ENCODE assay signal across 13 cellular contexts in the genomic region with DNA sequence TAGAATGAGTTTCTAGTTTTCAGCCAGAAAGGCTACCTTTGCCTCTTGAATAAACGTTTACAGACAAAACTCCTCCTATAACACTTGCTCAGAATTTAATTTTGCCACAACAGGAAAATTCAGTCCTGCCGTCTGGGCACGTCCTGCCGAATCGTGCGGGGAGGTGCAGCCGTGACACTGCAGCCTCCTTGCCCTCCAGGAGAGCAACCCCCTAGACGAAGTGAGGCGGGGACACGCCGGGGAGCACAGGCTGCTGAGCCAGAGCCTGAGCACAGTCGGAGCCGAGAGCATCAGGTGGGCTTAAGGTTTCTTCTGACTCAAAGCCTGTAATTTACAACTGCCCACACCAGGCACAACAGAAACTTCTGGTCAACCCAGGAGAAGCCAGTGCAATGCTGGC.
A peak's percentile ranks its signal among the peaks of the same experiment; 100 is the strongest.
DNase-seq lines count a peak whose midpoint lies in the region; ATAC-seq, FAIRE-seq and TF ChIP-seq lines count a peak whose summit lies in the region.
"Had no signal": no experiment of that assay in that cellular context is flagged by ENCODE, and none has a peak within 500 bp of the region (broad histone marks: within the 10 kb centered on the region; RNA-seq: fewer than 3 reads in every experiment).

No MANE protein-coding gene starts in this region.

- no peaks in the 10 kb centered on the region for H3K36me3 ChIP-seq in Peyer's patch
- no peaks in the 10 kb centered on the region for H3K36me3 ChIP-seq in effector memory CD4-positive, alpha-beta T cell (ENCODE audit: control insufficient read depth, insufficient read depth, low read length)
- H3K36me3 ChIP-seq in small intestine (ENCODE audit: control insufficient read depth in 2 of 2, insufficient read depth in 2 of 2, low read length in 2 of 2), result no peaks in the 10 kb centered on the region
- H3K36me3 ChIP-seq: thyroid gland had no signal

- H3K4me1 Mint-ChIP-seq in activated CD4-positive, alpha-beta T cell treated with anti-CD3 and anti-CD28 coated beads, Interleukin-2, amount 10 ng/mL, durations not matched to agents 24 days and 14 days, result peaks cover 9% of the 10 kb centered on the region
- H3K4me1 Mint-ChIP-seq in stimulated activated memory B cell treated with anti-CD40 and anti-IgM and Interleukin-4, amounts not matched to agents 10 μg/mL and 1 μg/mL and 100 μg/mL, for 72 hours, result peaks cover 18% of the 10 kb centered on the region

- no peaks in the 10 kb centered on the region for H3K4me1 ChIP-seq in Peyer's patch
- H3K4me1 ChIP-seq in effector memory CD4-positive, alpha-beta T cell (ENCODE audit: control insufficient read depth, insufficient read depth, low read length, poor library complexity, severe bottlenecking), result peaks cover 2% of the 10 kb centered on the region
- H3K4me1 ChIP-seq in small intestine (ENCODE audit: control insufficient read depth in 2 of 2, insufficient read depth in 1 of 2, low read depth in 1 of 2, low read length in 1 of 2), result no peaks in the 10 kb centered on the region

- no peak for DNase-seq in activated CD4-positive, alpha-beta T cell treated with anti-CD3 and anti-CD28 coated beads, Interleukin-2, amount 10 ng/mL, durations not matched to agents 24 days and 14 days
- DNase-seq in activated CD4-positive, alpha-beta T cell treated with anti-CD3 and anti-CD28 coated beads for 1 hour, result no peak
- no peak for DNase-seq in Peyer's patch
- DNase-seq in effector memory CD4-positive, alpha-beta T cell, result no peak
- DNase-seq in small intestine, result no peak
- DNase-seq: ACHN, Right ventricle myocardium superior had no signal

- H3K4me3 ChIP-seq in Peyer's patch (peak overlapping the region in 3 of 4 donors; percentile 2 to 55 (median 30)), small intestine (ENCODE audit: low read depth in 1 of 2, low read length in 2 of 2) (peak overlapping the region in 1 of 2 donors; percentile 38)
- peak overlapping the region; percentile 51 for H3K4me3 ChIP-seq in effector memory CD4-positive, alpha-beta T cell (ENCODE audit: insufficient read depth, low read depth, low read length, poor library complexity, severe bottlenecking)

- peak overlapping the region; percentile 84 for H3K4me3 Mint-ChIP-seq in activated CD4-positive, alpha-beta T cell treated with anti-CD3 and anti-CD28 coated beads, Interleukin-2, amount 10 ng/mL, durations not matched to agents 24 days and 14 days
- H3K4me3 Mint-ChIP-seq in stimulated activated memory B cell treated with anti-CD40 and anti-IgM and Interleukin-4, amounts not matched to agents 10 μg/mL and 1 μg/mL and 100 μg/mL, for 72 hours, result peak overlapping the region; percentile 66
- H3K4me3 Mint-ChIP-seq: endodermal cell had no signal

- no peaks in the 10 kb centered on the region for H3K27me3 ChIP-seq in Peyer's patch
- no peaks in the 10 kb centered on the region for H3K27me3 ChIP-seq in effector memory CD4-positive, alpha-beta T cell (replicated peaks; ENCODE audit: control insufficient read depth, insufficient read depth, low read length, poor library complexity, severe bottlenecking)
- no peaks in the 10 kb centered on the region for H3K27me3 ChIP-seq in small intestine (ENCODE audit: control insufficient read depth in 2 of 2, insufficient read depth in 2 of 2, low read length in 2 of 2)
- H3K27me3 ChIP-seq: thyroid gland had no signal

- no peak for FAIRE-seq in small intestine (lab: Jason Lieb, UNC)

- no peaks in the 10 kb centered on the region for H3K36me3 Mint-ChIP-seq in activated CD4-positive, alpha-beta T cell treated with anti-CD3 and anti-CD28 coated beads, Interleukin-2, amount 10 ng/mL, durations not matched to agents 24 days and 14 days (ENCODE audit: low read depth)
- H3K36me3 Mint-ChIP-seq in stimulated activated memory B cell treated with anti-CD40 and anti-IgM and Interleukin-4, amounts not matched to agents 10 μg/mL and 1 μg/mL and 100 μg/mL, for 72 hours, result no peaks in the 10 kb centered on the region

- peak overlapping the region; percentile 7 for H3K27ac Mint-ChIP-seq in activated CD4-positive, alpha-beta T cell treated with anti-CD3 and anti-CD28 coated beads, Interleukin-2, amount 10 ng/mL, durations not matched to agents 24 days and 14 days
- no peak overlapping the region for H3K27ac Mint-ChIP-seq in stimulated activated memory B cell treated with anti-CD40 and anti-IgM and Interleukin-4, amounts not matched to agents 10 μg/mL and 1 μg/mL and 100 μg/mL, for 72 hours
- H3K27ac Mint-ChIP-seq: endodermal cell, progenitor cell of endocrine pancreas had no signal

- WGBS in small intestine, 3 donors, result 22 to 56% (median 44%) methylated on average over 13 of the region's 13 CpGs

- H3K27ac ChIP-seq in Peyer's patch, result no peak overlapping the region
- H3K27ac ChIP-seq in effector memory CD4-positive, alpha-beta T cell (ENCODE audit: insufficient read depth, low read length, poor library complexity, severe bottlenecking), result no peak overlapping the region
- no peak overlapping the region for H3K27ac ChIP-seq in small intestine (ENCODE audit: low read depth in 1 of 2, low read length in 1 of 2)
- H3K27ac ChIP-seq: thyroid gland had no signal

- H3K27me3 Mint-ChIP-seq in activated CD4-positive, alpha-beta T cell treated with anti-CD3 and anti-CD28 coated beads, Interleukin-2, amount 10 ng/mL, durations not matched to agents 24 days and 14 days, result peaks cover 21% of the 10 kb centered on the region
- peaks cover 23% of the 10 kb centered on the region for H3K27me3 Mint-ChIP-seq in stimulated activated memory B cell treated with anti-CD40 and anti-IgM and Interleukin-4, amounts not matched to agents 10 μg/mL and 1 μg/mL and 100 μg/mL, for 72 hours
- H3K27me3 Mint-ChIP-seq: progenitor cell of endocrine pancreas had no signal

- intact Hi-C loops in activated CD4-positive, alpha-beta T cell treated with anti-CD3 and anti-CD28 coated beads, Interleukin-2, amount 10 ng/mL, durations not matched to agents 24 days and 14 days (cut with micrococcal nuclease), result no loop called here

- no peak for TF ChIP-seq CTCF in Peyer's patch (IDR thresholded peaks at IDR 0.05)

- no peak for ATAC-seq in stimulated activated memory B cell treated with anti-CD40 and anti-IgM and Interleukin-4, amounts not matched to agents 10 μg/mL and 1 μg/mL and 100 μg/mL, for 72 hours
- ATAC-seq in GM18511 (IDR thresholded peaks at IDR 0.05; ENCODE audit: unreplicated experiment) (no peak), HG03159 (IDR thresholded peaks at IDR 0.05; ENCODE audit: unreplicated experiment) (no peak)

- no peaks in the 10 kb centered on the region for H3K9me3 Mint-ChIP-seq in activated CD4-positive, alpha-beta T cell treated with anti-CD3 and anti-CD28 coated beads, Interleukin-2, amount 10 ng/mL, durations not matched to agents 24 days and 14 days
- H3K9me3 Mint-ChIP-seq in stimulated activated memory B cell treated with anti-CD40 and anti-IgM and Interleukin-4, amounts not matched to agents 10 μg/mL and 1 μg/mL and 100 μg/mL, for 72 hours, result no peaks in the 10 kb centered on the region
- H3K9me3 Mint-ChIP-seq: endodermal cell had no signal

- no peak for TF ChIP-seq POLR2A in Peyer's patch (IDR thresholded peaks at IDR 0.05)

- no peaks in the 10 kb centered on the region for H3K9me3 ChIP-seq in Peyer's patch
- no peaks in the 10 kb centered on the region for H3K9me3 ChIP-seq in effector memory CD4-positive, alpha-beta T cell (ENCODE audit: control insufficient read depth, low read length)
- no peaks in the 10 kb centered on the region for H3K9me3 ChIP-seq in small intestine (ENCODE audit: control insufficient read depth, low read depth)
- H3K9me3 ChIP-seq: thyroid gland had no signal
